Comparison of ENCODE assay signal across 13 cellular contexts in genomic region chr4:111512081-111512774, GRCh38.
DNase-seq lines count a peak whose midpoint lies in the region; ATAC-seq and TF ChIP-seq lines count a peak whose summit lies in the region.
"Had no signal": no experiment of that assay in that cellular context is flagged by ENCODE, and none has a peak within 500 bp of the region (broad histone marks: within the 10 kb centered on the region; RNA-seq: fewer than 3 reads in every experiment).

No MANE protein-coding gene starts in this region.

- H3K36me3 ChIP-seq in smooth muscle cell (ENCODE audit: low read depth), result no peaks in the 10 kb centered on the region

- H2AFZ ChIP-seq in smooth muscle cell (ENCODE audit: low read depth), result no peak overlapping the region

- H3K4me3 ChIP-seq in fibroblast of the aortic adventitia (ENCODE audit: low read depth, low read length), result no peak overlapping the region
- no peak overlapping the region for H3K4me3 ChIP-seq in smooth muscle cell

- H3K27me3 ChIP-seq in smooth muscle cell (ENCODE audit: low read depth), result no peaks in the 10 kb centered on the region

- no peak overlapping the region for H3K4me3 Mint-ChIP-seq in stimulated activated naive B cell treated with anti-CD40 and anti-IgM and Interleukin-4, amounts not matched to agents 10 μg/mL and 1 μg/mL and 100 μg/mL, for 72 hours
- H3K4me3 Mint-ChIP-seq: natural killer cell had no signal

- H3K4me2 ChIP-seq in smooth muscle cell, result peak overlapping the region; percentile 44

- in situ Hi-C loops in SK-MEL-5 (cut with HindIII; ENCODE audit: low pct_unique_long_range_greater_than_20kb, low sequenced_read_pairs), result no loop called here

- no peaks in the 10 kb centered on the region for H3K79me2 ChIP-seq in smooth muscle cell (ENCODE audit: low read depth)

- H3K9ac ChIP-seq in smooth muscle cell (ENCODE audit: low read depth), result peak overlapping the region; percentile 37

- no peaks in the 10 kb centered on the region for H3K36me3 Mint-ChIP-seq in stimulated activated naive B cell treated with anti-CD40 and anti-IgM and Interleukin-4, amounts not matched to agents 10 μg/mL and 1 μg/mL and 100 μg/mL, for 72 hours
- H3K36me3 Mint-ChIP-seq: natural killer cell had no signal

- 22% methylated on average over 5 of the region's 5 CpGs for WGBS in smooth muscle cell (ENCODE audit: low lambda C conversion rate)

- TF ChIP-seq CTCF in fibroblast of the aortic adventitia (IDR thresholded peaks at IDR 0.05; ENCODE audit: insufficient read depth, low read length), result no peak
- no peak for TF ChIP-seq CTCF in smooth muscle cell (IDR thresholded peaks at IDR 0.05; ENCODE audit: borderline replicate concordance, insufficient read depth, poor library complexity, severe bottlenecking)

- H3K27me3 Mint-ChIP-seq in stimulated activated naive B cell treated with anti-CD40 and anti-IgM and Interleukin-4, amounts not matched to agents 10 μg/mL and 1 μg/mL and 100 μg/mL, for 72 hours, result no peaks in the 10 kb centered on the region

- H3K9me3 Mint-ChIP-seq in stimulated activated naive B cell treated with anti-CD40 and anti-IgM and Interleukin-4, amounts not matched to agents 10 μg/mL and 1 μg/mL and 100 μg/mL, for 72 hours, result no peaks in the 10 kb centered on the region

- H3K9me3 ChIP-seq in smooth muscle cell (replicated peaks; ENCODE audit: low read depth), result no peaks in the 10 kb centered on the region

- H4K20me1 ChIP-seq in smooth muscle cell (ENCODE audit: low read depth), result no peaks in the 10 kb centered on the region

- H3K27ac ChIP-seq in smooth muscle cell (ENCODE audit: low read depth), result peak overlapping the region; percentile 91

- peaks cover 4% of the 10 kb centered on the region for H3K4me1 ChIP-seq in smooth muscle cell (ENCODE audit: low read depth)

- ATAC-seq in HG02970 (IDR thresholded peaks at IDR 0.05; ENCODE audit: low FRiP score, unreplicated experiment), result no peak
- ATAC-seq in stimulated activated naive B cell treated with anti-CD40 and anti-IgM and Interleukin-4, amounts not matched to agents 10 μg/mL and 1 μg/mL and 100 μg/mL, for 72 hours (replicated peaks), result no peak
- ATAC-seq: natural killer cell had no signal

- H3K27ac Mint-ChIP-seq in stimulated activated naive B cell treated with anti-CD40 and anti-IgM and Interleukin-4, amounts not matched to agents 10 μg/mL and 1 μg/mL and 100 μg/mL, for 72 hours, result no peak overlapping the region
- H3K27ac Mint-ChIP-seq: natural killer cell had no signal

- H3K4me1 Mint-ChIP-seq in stimulated activated naive B cell treated with anti-CD40 and anti-IgM and Interleukin-4, amounts not matched to agents 10 μg/mL and 1 μg/mL and 100 μg/mL, for 72 hours, result no peaks in the 10 kb centered on the region
- H3K4me1 Mint-ChIP-seq: natural killer cell had no signal

- peak; percentile 84 for DNase-seq in H4 (ENCODE audit: low spot score)
- peak; percentile 2 for DNase-seq in SK-MEL-5 (ENCODE audit: low read depth, low spot score)
- DNase-seq in fibroblast of the aortic adventitia (ENCODE audit: low read depth), result peak; percentile 91
- no peak for DNase-seq in smooth muscle cell (lab: John Stamatoyannopoulos, UW; ENCODE audit: unreplicated experiment)
- DNase-seq in pons (ENCODE audit: low spot score), result no peak
- no peak for DNase-seq in stimulated activated naive B cell treated with anti-CD40 and anti-IgM and Interleukin-4, amounts not matched to agents 10 μg/mL and 1 μg/mL and 100 μg/mL, for 72 hours
- DNase-seq: activated CD4-positive, alpha-beta T cell treated with anti-CD3 and anti-CD28 coated beads for 1 hour; activated gamma-delta T cell; dermis blood vessel endothelial cell; GDM1; natural killer cell; NCI-H187 had no signal

- H3F3A ChIP-seq in smooth muscle cell (ENCODE audit: low read depth), result peaks cover 3% of the 10 kb centered on the region

Comparison
In these comparisons a context has a peak if more than half of its experiments do, and no peak if none do; other contexts are left out.
1. DNase-seq: peak in H4 (single experiment), SK-MEL-5 (single experiment) and fibroblast of the aortic adventitia (single experiment); none in smooth muscle cell (single experiment), pons (single experiment) and stimulated activated naive B cell treated with anti-CD40 and anti-IgM and Interleukin-4, amounts not matched to agents 10 μg/mL and 1 μg/mL and 100 μg/mL, for 72 hours (single experiment).